15 cellular contexts compared by ENCODE assay signal in the genomic region with DNA sequence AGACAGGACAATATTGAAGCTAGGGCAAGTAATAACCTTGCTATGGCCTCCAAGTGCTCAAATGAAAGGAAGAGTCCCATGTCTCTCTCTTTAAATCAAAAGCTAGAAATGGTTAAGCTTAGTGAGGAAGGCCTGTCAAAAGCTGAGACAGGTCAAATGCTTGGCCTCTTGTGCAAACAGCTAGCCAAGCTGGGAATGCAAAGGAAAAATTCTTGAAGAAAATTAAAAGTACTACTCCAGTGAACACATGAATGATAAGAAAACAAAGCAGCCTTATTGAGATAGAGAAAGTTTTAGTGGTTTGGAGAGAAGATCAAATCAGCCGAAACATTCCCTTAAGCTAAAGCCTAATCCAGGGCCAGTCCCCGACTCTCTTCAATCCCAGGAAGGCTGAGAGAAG.
DNase-seq lines count a peak whose midpoint lies in the region; ATAC-seq and TF ChIP-seq lines count a peak whose summit lies in the region.
"Had no signal": no experiment of that assay in that cellular context is flagged by ENCODE, and none has a peak within 500 bp of the region (broad histone marks: within the 10 kb centered on the region; RNA-seq: fewer than 3 reads in every experiment).

No MANE protein-coding gene starts in this region.

- no peaks in the 10 kb centered on the region for H3F3A ChIP-seq in GM23338 (replicated peaks; ENCODE audit: low read depth)

- no peak overlapping the region for H3K4me3 Mint-ChIP-seq in GM23338
- H3K4me3 Mint-ChIP-seq: B cell; CD4-positive, alpha-beta T cell had no signal

- H3K27ac ChIP-seq in colonic mucosa (peak overlapping the region; percentile 41), left lung (no peak overlapping the region), stomach smooth muscle (ENCODE audit: low read length) (peak overlapping the region; percentile 0), GM23338 (ENCODE audit: low read depth) (no peak overlapping the region)

- DNase-seq in adipocyte (ENCODE audit: low read depth) (peak; percentile 42), colonic mucosa (no peak), left lung (no peak), GM23338 (ENCODE audit: low spot score) (no peak), NCI-H2171 treated with DMSO at 0.1 percent for 48 hours (lab: John Stamatoyannopoulos, UW) (no peak)
- DNase-seq: CD4-positive, alpha-beta T cell; NCI-H1417; NCI-H1930; NCI-H2171; NCI-H510A; SHP77 treated with DMSO at 0.1 percent for 48 hours had no signal

- no peaks in the 10 kb centered on the region for H3K27me3 Mint-ChIP-seq in GM23338 (ENCODE audit: insufficient read depth, low read depth, poor library complexity)
- H3K27me3 Mint-ChIP-seq: B cell; CD4-positive, alpha-beta T cell had no signal

- no peaks in the 10 kb centered on the region for H3K79me2 ChIP-seq in GM23338 (replicated peaks; ENCODE audit: insufficient read depth)

- H3K9me3 Mint-ChIP-seq in GM23338 = no peaks in the 10 kb centered on the region; the same call in 2 of the 3 replicates
- H3K9me3 Mint-ChIP-seq: CD4-positive, alpha-beta T cell had no signal

- no peaks in the 10 kb centered on the region for H4K20me1 ChIP-seq in GM23338 (replicated peaks; ENCODE audit: insufficient read depth)

- H3K36me3 ChIP-seq in adipocyte (ENCODE audit: control insufficient read depth, insufficient read depth, low read length, severe bottlenecking) (no peaks in the 10 kb centered on the region), colonic mucosa (no peaks in the 10 kb centered on the region), left lung (no peaks in the 10 kb centered on the region), stomach smooth muscle (ENCODE audit: control insufficient read depth in 2 of 2, insufficient read depth in 2 of 2, low read length in 2 of 2) (no peaks in the 10 kb centered on the region), GM23338 (ENCODE audit: insufficient read depth) (no peaks in the 10 kb centered on the region)
- H3K36me3 ChIP-seq: HAP-1 had no signal

- H3K27me3 ChIP-seq in adipocyte (replicated peaks; ENCODE audit: control insufficient read depth, insufficient read depth, low read length) (no peaks in the 10 kb centered on the region), colonic mucosa (no peaks in the 10 kb centered on the region), left lung (no peaks in the 10 kb centered on the region), stomach smooth muscle (ENCODE audit: control insufficient read depth in 1 of 2, insufficient read depth in 2 of 2, low read length in 2 of 2) (no peaks in the 10 kb centered on the region), GM23338 (ENCODE audit: insufficient read depth) (no peaks in the 10 kb centered on the region)

- H3K9me3 ChIP-seq in adipocyte (ENCODE audit: control insufficient read depth, low read length) (no peaks in the 10 kb centered on the region), colonic mucosa (no peaks in the 10 kb centered on the region), left lung (no peaks in the 10 kb centered on the region), stomach smooth muscle (ENCODE audit: control insufficient read depth in 2 of 2, low read length in 2 of 2) (no peaks in the 10 kb centered on the region)
- H3K9me3 ChIP-seq: HAP-1 had no signal

- H3K36me3 Mint-ChIP-seq in GM23338 (ENCODE audit: low read depth) = peaks cover 5% of the 10 kb centered on the region

- H3K9me2 ChIP-seq in GM23338 (ENCODE audit: insufficient read depth) = no peaks in the 10 kb centered on the region

- no peak overlapping the region for H3K4me3 ChIP-seq in adipocyte (ENCODE audit: low read length)
- no peak overlapping the region for H3K4me3 ChIP-seq in colonic mucosa
- no peak overlapping the region for H3K4me3 ChIP-seq in left lung
- H3K4me3 ChIP-seq in stomach smooth muscle (ENCODE audit: low read length in 2 of 2) = no peak overlapping the region
- no peak overlapping the region for H3K4me3 ChIP-seq in GM23338
- H3K4me3 ChIP-seq: HAP-1 had no signal

- intact Hi-C loops in colonic mucosa (cut with DNase I) = no loop called here
- intact Hi-C loops in left lung (cut with DNase I) = no loop called here

- no peaks in the 10 kb centered on the region for H3K4me1 Mint-ChIP-seq in GM23338
- H3K4me1 Mint-ChIP-seq: B cell had no signal

- H3K9ac ChIP-seq in adipocyte (ENCODE audit: low read length) (no peak overlapping the region), colonic mucosa (ENCODE audit: low read depth in 2 of 2, low read length in 2 of 2) (no peak overlapping the region), stomach smooth muscle (ENCODE audit: low read length in 2 of 2) (no peak overlapping the region)

- H3K27ac Mint-ChIP-seq in GM23338 = no peak overlapping the region
- H3K27ac Mint-ChIP-seq: B cell; CD4-positive, alpha-beta T cell had no signal

- no peak overlapping the region for H3K4me2 ChIP-seq in GM23338

- TF ChIP-seq CTCF in colonic mucosa (IDR thresholded peaks at IDR 0.05) (no peak), left lung (IDR thresholded peaks at IDR 0.05) (no peak), GM23338 (conservative IDR thresholded peaks at IDR 0.05; ENCODE audit: low read depth in 2 of 2) (no peak)

- H3K4me1 ChIP-seq in adipocyte (ENCODE audit: control insufficient read depth, insufficient read depth, low read length) (no peaks in the 10 kb centered on the region), colonic mucosa (peaks cover 4% of the 10 kb centered on the region), left lung (peaks cover 0 to 7% of the 10 kb centered on the region in 2 donors), stomach smooth muscle (ENCODE audit: control insufficient read depth, insufficient read depth, low read length) (no peaks in the 10 kb centered on the region), GM23338 (ENCODE audit: insufficient read depth) (no peaks in the 10 kb centered on the region)

- no peak overlapping the region for H2AFZ ChIP-seq in GM23338

- peak; percentile 42 for ATAC-seq in left lung
- no peak for ATAC-seq in HG03571 (IDR thresholded peaks at IDR 0.05; ENCODE audit: unreplicated experiment)
- no peak for ATAC-seq in GM23338

TF ChIP-seq in GM23338, 12 proteins besides CTCF, POLR2A, EP300 and RAD21 (continues in another document):
- no peak for TF ChIP-seq CREB1 (CRISPR knock-in tag; IDR thresholded peaks at IDR 0.05; ENCODE audit: low read depth)
- TF ChIP-seq, protein P1, sequence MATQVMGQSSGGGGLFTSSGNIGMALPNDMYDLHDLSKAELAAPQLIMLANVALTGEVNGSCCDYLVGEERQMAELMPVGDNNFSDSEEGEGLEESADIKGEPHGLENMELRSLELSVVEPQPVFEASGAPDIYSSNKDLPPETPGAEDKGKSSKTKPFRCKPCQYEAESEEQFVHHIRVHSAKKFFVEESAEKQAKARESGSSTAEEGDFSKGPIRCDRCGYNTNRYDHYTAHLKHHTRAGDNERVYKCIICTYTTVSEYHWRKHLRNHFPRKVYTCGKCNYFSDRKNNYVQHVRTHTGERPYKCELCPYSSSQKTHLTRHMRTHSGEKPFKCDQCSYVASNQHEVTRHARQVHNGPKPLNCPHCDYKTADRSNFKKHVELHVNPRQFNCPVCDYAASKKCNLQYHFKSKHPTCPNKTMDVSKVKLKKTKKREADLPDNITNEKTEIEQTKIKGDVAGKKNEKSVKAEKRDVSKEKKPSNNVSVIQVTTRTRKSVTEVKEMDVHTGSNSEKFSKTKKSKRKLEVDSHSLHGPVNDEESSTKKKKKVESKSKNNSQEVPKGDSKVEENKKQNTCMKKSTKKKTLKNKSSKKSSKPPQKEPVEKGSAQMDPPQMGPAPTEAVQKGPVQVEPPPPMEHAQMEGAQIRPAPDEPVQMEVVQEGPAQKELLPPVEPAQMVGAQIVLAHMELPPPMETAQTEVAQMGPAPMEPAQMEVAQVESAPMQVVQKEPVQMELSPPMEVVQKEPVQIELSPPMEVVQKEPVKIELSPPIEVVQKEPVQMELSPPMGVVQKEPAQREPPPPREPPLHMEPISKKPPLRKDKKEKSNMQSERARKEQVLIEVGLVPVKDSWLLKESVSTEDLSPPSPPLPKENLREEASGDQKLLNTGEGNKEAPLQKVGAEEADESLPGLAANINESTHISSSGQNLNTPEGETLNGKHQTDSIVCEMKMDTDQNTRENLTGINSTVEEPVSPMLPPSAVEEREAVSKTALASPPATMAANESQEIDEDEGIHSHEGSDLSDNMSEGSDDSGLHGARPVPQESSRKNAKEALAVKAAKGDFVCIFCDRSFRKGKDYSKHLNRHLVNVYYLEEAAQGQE (IDR thresholded peaks at IDR 0.05; ENCODE audit: unreplicated experiment) = no peak
- TF ChIP-seq, protein P2, sequence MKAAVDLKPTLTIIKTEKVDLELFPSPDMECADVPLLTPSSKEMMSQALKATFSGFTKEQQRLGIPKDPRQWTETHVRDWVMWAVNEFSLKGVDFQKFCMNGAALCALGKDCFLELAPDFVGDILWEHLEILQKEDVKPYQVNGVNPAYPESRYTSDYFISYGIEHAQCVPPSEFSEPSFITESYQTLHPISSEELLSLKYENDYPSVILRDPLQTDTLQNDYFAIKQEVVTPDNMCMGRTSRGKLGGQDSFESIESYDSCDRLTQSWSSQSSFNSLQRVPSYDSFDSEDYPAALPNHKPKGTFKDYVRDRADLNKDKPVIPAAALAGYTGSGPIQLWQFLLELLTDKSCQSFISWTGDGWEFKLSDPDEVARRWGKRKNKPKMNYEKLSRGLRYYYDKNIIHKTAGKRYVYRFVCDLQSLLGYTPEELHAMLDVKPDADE (IDR thresholded peaks at IDR 0.05) = no peak
- no peak for TF ChIP-seq STAT1 (IDR thresholded peaks at IDR 0.05; ENCODE audit: unreplicated experiment)
- no peak for TF ChIP-seq POLR2AphosphoS5 (IDR thresholded peaks at IDR 0.05; ENCODE audit: low read depth)
- no peak for TF ChIP-seq EZH2phosphoT487 (IDR thresholded peaks at IDR 0.05; ENCODE audit: unreplicated experiment)
- TF ChIP-seq NANOG (IDR thresholded peaks at IDR 0.05; ENCODE audit: borderline replicate concordance) = no peak

Comparison
In these comparisons a context has a peak if more than half of its experiments do, and no peak if none do; other contexts are left out.
1. H3K27ac ChIP-seq: peak in colonic mucosa (single experiment) and stomach smooth muscle (single experiment); none in left lung (0 of 2) and GM23338 (single experiment).